ENCODE assay signal across 12 cellular contexts in the genomic region with DNA sequence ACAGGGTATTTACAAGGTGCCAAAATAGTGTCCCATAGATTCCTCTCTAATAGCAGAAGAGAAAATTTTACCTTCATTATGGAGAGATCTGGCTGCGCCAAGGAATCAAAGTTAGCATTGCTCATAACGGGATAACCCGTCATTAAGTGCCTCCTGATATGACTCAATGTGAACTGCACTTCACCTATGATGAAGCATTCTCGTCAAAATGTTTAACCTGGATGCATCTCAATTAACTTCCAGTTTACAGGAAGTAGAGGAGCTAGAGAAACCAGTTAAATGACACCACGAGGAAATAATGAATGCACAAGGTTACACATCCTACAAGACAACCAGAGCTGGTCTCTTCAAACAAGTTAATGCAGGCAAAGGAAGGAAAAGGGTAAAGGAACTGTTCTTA. TPM values are rescaled to one million over a fixed set of nuclear protein-coding genes. Genes with fewer than 3 reads are reported as not detected.
DNase-seq lines count a peak whose midpoint lies in the region; ATAC-seq and TF ChIP-seq lines count a peak whose summit lies in the region.
"Had no signal": no experiment of that assay in that cellular context is flagged by ENCODE, and none has a peak within 500 bp of the region (broad histone marks: within the 10 kb centered on the region; RNA-seq: fewer than 3 reads in every experiment).

No MANE protein-coding gene starts in this region.

- POLR2A ChIA-PET in activated CD4-positive, alpha-beta memory T cell treated with anti-CD3 and anti-CD28 coated beads for 36 hours (lab: Charles Lee) = interaction anchor here (0.6 to 1.1 kb wide), 9 partner anchors 10 to 240 kb away, joined by 3 to 10 read pairs (median 4); a partner anchor contains a TSS
- POLR2A ChIA-PET in activated CD4-positive, alpha-beta memory T cell treated with anti-CD3 and anti-CD28 coated beads, Interleukin-2, amount 10 ng/mL, durations not matched to agents 7 days and 5 days (lab: Charles Lee) = interaction anchor here (0.7 kb wide), 1 partner anchor 18 kb away, joined by 3 read pairs; no protein-coding TSS in a partner anchor

- H3K27ac ChIP-seq in heart left ventricle = no peak overlapping the region
- H3K27ac ChIP-seq: uterus had no signal

- TF ChIP-seq CTCF in heart left ventricle (IDR thresholded peaks at IDR 0.05) = no peak

- H3K4me3 ChIP-seq in heart left ventricle = no peak overlapping the region
- H3K4me3 ChIP-seq: spleen, uterus had no signal

- no peaks in the 10 kb centered on the region for H3K27me3 ChIP-seq in heart left ventricle
- H3K27me3 ChIP-seq: spleen, uterus had no signal

- peak overlapping the region; percentile 46 for H3K27ac Mint-ChIP-seq in activated CD4-positive, alpha-beta memory T cell treated with anti-CD3 and anti-CD28 coated beads for 36 hours
- no peak overlapping the region for H3K27ac Mint-ChIP-seq in activated CD4-positive, alpha-beta memory T cell treated with anti-CD3 and anti-CD28 coated beads, Interleukin-2, amount 10 ng/mL, durations not matched to agents 7 days and 5 days
- peak overlapping the region in 4 of 6 donors; percentile 1 to 86 (median 43) for H3K27ac Mint-ChIP-seq in naive B cell

- peaks cover 0 to 36% (median 11%) of the 10 kb centered on the region in 12 donors for H3K4me1 ChIP-seq in heart left ventricle
- H3K4me1 ChIP-seq: uterus had no signal

- peak; percentile 52 for DNase-seq in activated CD4-positive, alpha-beta memory T cell treated with anti-CD3 and anti-CD28 coated beads for 36 hours
- no peak for DNase-seq in activated CD4-positive, alpha-beta memory T cell treated with anti-CD3 and anti-CD28 coated beads, Interleukin-2, amount 10 ng/mL, durations not matched to agents 7 days and 5 days
- DNase-seq in NCI-H69 (lab: John Stamatoyannopoulos, UW) (peak; percentile 29), naive B cell (no peak), NCI-H1105 treated with DMSO at 0.1 percent for 48 hours (lab: John Stamatoyannopoulos, UW) (no peak), heart left ventricle (no peak), AG20443 (ENCODE audit: low spot score) (no peak)
- DNase-seq: NCI-H187 treated with DMSO at 0.1 percent for 48 hours, spleen, uterus had no signal

- H3K9me3 ChIP-seq in heart left ventricle = no peaks in the 10 kb centered on the region
- H3K9me3 ChIP-seq: spleen, uterus had no signal

- peaks cover 0 to 12% (median 6%) of the 10 kb centered on the region in 9 donors for H3K36me3 ChIP-seq in heart left ventricle
- H3K36me3 ChIP-seq: uterus had no signal

- TF ChIP-seq POLR2A in heart left ventricle (IDR thresholded peaks at IDR 0.05) = no peak

- H3K36me3 Mint-ChIP-seq in activated CD4-positive, alpha-beta memory T cell treated with anti-CD3 and anti-CD28 coated beads for 36 hours = peaks cover 29% of the 10 kb centered on the region
- peaks cover 35% of the 10 kb centered on the region for H3K36me3 Mint-ChIP-seq in activated CD4-positive, alpha-beta memory T cell treated with anti-CD3 and anti-CD28 coated beads, Interleukin-2, amount 10 ng/mL, durations not matched to agents 7 days and 5 days (ENCODE audit: low read depth)
- H3K36me3 Mint-ChIP-seq in naive B cell = peaks cover 7 to 22% of the 10 kb centered on the region in 2 donors

- H3K4me3 Mint-ChIP-seq in activated CD4-positive, alpha-beta memory T cell treated with anti-CD3 and anti-CD28 coated beads for 36 hours = peak overlapping the region; percentile 21
- H3K4me3 Mint-ChIP-seq in activated CD4-positive, alpha-beta memory T cell treated with anti-CD3 and anti-CD28 coated beads, Interleukin-2, amount 10 ng/mL, durations not matched to agents 7 days and 5 days = no peak overlapping the region
- H3K4me3 Mint-ChIP-seq in naive B cell = peak overlapping the region in 3 of 8 donors; percentile 10 to 56 (median 17)

- no peaks in the 10 kb centered on the region for H3K27me3 Mint-ChIP-seq in activated CD4-positive, alpha-beta memory T cell treated with anti-CD3 and anti-CD28 coated beads for 36 hours
- no peaks in the 10 kb centered on the region for H3K27me3 Mint-ChIP-seq in activated CD4-positive, alpha-beta memory T cell treated with anti-CD3 and anti-CD28 coated beads, Interleukin-2, amount 10 ng/mL, durations not matched to agents 7 days and 5 days
- no peaks in the 10 kb centered on the region for H3K27me3 Mint-ChIP-seq in naive B cell

- no peaks in the 10 kb centered on the region for H3K9me3 Mint-ChIP-seq in activated CD4-positive, alpha-beta memory T cell treated with anti-CD3 and anti-CD28 coated beads for 36 hours
- peaks cover 5% of the 10 kb centered on the region for H3K9me3 Mint-ChIP-seq in activated CD4-positive, alpha-beta memory T cell treated with anti-CD3 and anti-CD28 coated beads, Interleukin-2, amount 10 ng/mL, durations not matched to agents 7 days and 5 days
- peaks cover 0 to 1% (median 0%) of the 10 kb centered on the region in 7 donors for H3K9me3 Mint-ChIP-seq in naive B cell

- CTCF ChIA-PET in activated CD4-positive, alpha-beta memory T cell treated with anti-CD3 and anti-CD28 coated beads for 36 hours (lab: Charles Lee) = interaction anchor here (0.6 to 1.5 kb wide), 3 partner anchors 18 to 632 kb away, joined by 3 to 7 read pairs (median 6); a partner anchor contains a TSS
- CTCF ChIA-PET in activated CD4-positive, alpha-beta memory T cell treated with anti-CD3 and anti-CD28 coated beads, Interleukin-2, amount 10 ng/mL, durations not matched to agents 7 days and 5 days (lab: Charles Lee) = no interaction called here

- WGBS in heart left ventricle, 4 donors = 73 to 85% (median 77%) methylated on average over 5 of the region's 5 CpGs

- intact Hi-C loops in activated CD4-positive, alpha-beta memory T cell treated with anti-CD3 and anti-CD28 coated beads for 36 hours (cut with micrococcal nuclease) = loop anchor here (1.0 to 5.0 kb wide), 6 partner anchors 10 to 235 kb away; a partner anchor contains a TSS
- intact Hi-C loops in heart left ventricle (cut with DNase I) = no loop called here

- peaks cover 58% of the 10 kb centered on the region for H3K4me1 Mint-ChIP-seq in activated CD4-positive, alpha-beta memory T cell treated with anti-CD3 and anti-CD28 coated beads for 36 hours (ENCODE audit: low read depth)
- H3K4me1 Mint-ChIP-seq in activated CD4-positive, alpha-beta memory T cell treated with anti-CD3 and anti-CD28 coated beads, Interleukin-2, amount 10 ng/mL, durations not matched to agents 7 days and 5 days = peaks cover 47% of the 10 kb centered on the region
- peaks cover 58 to 83% (median 66%) of the 10 kb centered on the region in 3 donors for H3K4me1 Mint-ChIP-seq in naive B cell

- peak; percentile 53 for ATAC-seq in HG02571 (IDR thresholded peaks at IDR 0.05; ENCODE audit: unreplicated experiment)
- ATAC-seq in naive B cell (ENCODE audit: low read depth in 2 of 2) = no peak
- no peak for ATAC-seq in heart left ventricle
- ATAC-seq: left lobe of liver had no signal

RNA-seq across cellular contexts. Expression of a gene that starts 17.2 kb away (rescaled TPM):
- 10 to 100 TPM; 47.2 to 47.4 TPM for total RNA-seq in activated CD4-positive, alpha-beta memory T cell treated with anti-CD3 and anti-CD28 coated beads for 36 hours
- 10 to 100 TPM; 37.4 to 38.8 TPM for total RNA-seq in activated CD4-positive, alpha-beta memory T cell treated with anti-CD3 and anti-CD28 coated beads, Interleukin-2, amount 10 ng/mL, durations not matched to agents 7 days and 5 days
- polyA plus RNA-seq in naive B cell (ENCODE audit: low read depth in 6 of 6) = 10 to 100 TPM; 35.9 to 48.0 (median 41.5) TPM
- total RNA-seq in heart left ventricle = 100 to 1,000 TPM in 2 of 9 donors, 10 to 100 TPM in 7; 63.2 to 110 (median 85.5) TPM
- 10 to 100 TPM in 1 of 2 donors, 1 to 10 TPM in 1; 7.8 to 50.5 TPM for polyA plus RNA-seq in heart left ventricle

Comparison
In these comparisons a context has a peak if more than half of its experiments do, and no peak if none do; other contexts are left out.
1. DNase-seq: peak in activated CD4-positive, alpha-beta memory T cell treated with anti-CD3 and anti-CD28 coated beads for 36 hours (single experiment) and NCI-H69 (single experiment); none in activated CD4-positive, alpha-beta memory T cell treated with anti-CD3 and anti-CD28 coated beads, Interleukin-2, amount 10 ng/mL, durations not matched to agents 7 days and 5 days (single experiment), naive B cell (single experiment), NCI-H1105 treated with DMSO at 0.1 percent for 48 hours (single experiment), heart left ventricle (0 of 5) and AG20443 (single experiment).